ENCODE assay signal across 18 cellular contexts in the genomic region with DNA sequence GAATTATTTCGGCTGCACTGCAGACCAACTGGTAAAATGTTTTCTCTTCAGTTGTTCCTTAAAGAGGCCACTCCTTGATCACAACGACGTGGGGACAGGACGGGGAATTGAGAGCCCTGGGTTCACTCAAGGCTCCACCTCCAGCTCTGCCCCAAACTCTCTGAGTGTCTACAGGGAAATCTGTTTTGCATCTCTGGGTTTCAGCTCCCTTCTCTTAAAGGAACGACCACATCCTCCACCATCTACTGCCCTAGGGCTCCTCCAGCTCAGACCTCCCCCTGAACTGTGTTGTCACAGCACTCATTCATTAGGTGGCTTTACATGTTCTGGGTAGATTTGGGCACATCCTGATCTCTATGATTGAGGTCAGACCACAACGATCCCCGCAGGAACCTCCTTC. TPM values are rescaled to one million over a fixed set of nuclear protein-coding genes. Genes with fewer than 3 reads are reported as not detected.
A peak's percentile ranks its signal among the peaks of the same experiment; 100 is the strongest.
DNase-seq lines count a peak whose midpoint lies in the region; ATAC-seq and TF ChIP-seq lines count a peak whose summit lies in the region.
"Had no signal": no experiment of that assay in that cellular context is flagged by ENCODE, and none has a peak within 500 bp of the region (broad histone marks: within the 10 kb centered on the region; RNA-seq: fewer than 3 reads in every experiment).

No MANE protein-coding gene starts in this region.

- H3K27ac ChIP-seq in WERI-Rb-1, result no peak overlapping the region

- in situ Hi-C loops in KBM-7 (cut with MboI; ENCODE audit: low pct_unique_long_range_greater_than_20kb, low sequenced_read_pairs), result no loop called here

- no peaks in the 10 kb centered on the region for H3K36me3 ChIP-seq in WERI-Rb-1
- H3K36me3 ChIP-seq: HAP-1 had no signal

- CTCF ChIA-PET in GM10248 (lab: Yijun Ruan, JAX), result interaction anchor here (0.6 kb wide), 1 partner anchor 22 kb away, joined by 3 read pairs; no protein-coding TSS in a partner anchor
- CTCF ChIA-PET in activated CD4-positive, alpha-beta T cell treated with anti-CD3 and anti-CD28 coated beads for 36 hours (lab: Charles Lee), result interaction anchor here (1.0 kb wide), 1 partner anchor 13 kb away, joined by 3 read pairs; no protein-coding TSS in a partner anchor

- no peak for ATAC-seq in GM21528 (IDR thresholded peaks at IDR 0.05; ENCODE audit: low FRiP score, unreplicated experiment)
- no peak for ATAC-seq in esophagus mucosa
- no peak for ATAC-seq in activated CD4-positive, alpha-beta T cell treated with anti-CD3 and anti-CD28 coated beads for 36 hours
- ATAC-seq: activated T-cell treated with anti-CD3 and anti-CD28 coated beads, Interleukin-2, amount 50 U/mL, for 4 hours had no signal

- H3K9me3 ChIP-seq in WERI-Rb-1 (ENCODE audit: severe bottlenecking), result no peaks in the 10 kb centered on the region
- H3K9me3 ChIP-seq: HAP-1 had no signal

- H3K27me3 ChIP-seq in WERI-Rb-1 (ENCODE audit: insufficient read depth, low read depth, severe bottlenecking), result no peaks in the 10 kb centered on the region

- H3K9me3 Mint-ChIP-seq in activated CD4-positive, alpha-beta T cell treated with anti-CD3 and anti-CD28 coated beads for 36 hours (ENCODE audit: low read depth), result no peaks in the 10 kb centered on the region
- H3K9me3 Mint-ChIP-seq: activated naive CD4-positive, alpha-beta T cell treated with anti-CD3 and anti-CD28 coated beads for 36 hours; activated T-cell treated with anti-CD3 and anti-CD28 coated beads, Interleukin-2, amount 50 U/mL, for 4 hours; CD4-positive, alpha-beta T cell; nephron progenitor cell; stimulated activated naive B cell treated with anti-CD40 and anti-IgM and Interleukin-4, amounts not matched to agents 10 μg/mL and 1 μg/mL and 100 μg/mL, for 72 hours had no signal

- POLR2A ChIA-PET in GM10248 (lab: Yijun Ruan, JAX), result interaction anchor here (0.7 kb wide), 1 partner anchor 1183 kb away, joined by 3 read pairs; a partner anchor contains a TSS
- POLR2A ChIA-PET in activated CD4-positive, alpha-beta T cell treated with anti-CD3 and anti-CD28 coated beads for 36 hours (lab: Charles Lee), result no interaction called here

- peak; percentile 46 for DNase-seq in GM10248 (ENCODE audit: extremely low spot score)
- peak; percentile 43 for DNase-seq in GM19240 (ENCODE audit: insufficient read length, low spot score)
- DNase-seq in KBM-7, result peak; percentile 4
- peak; percentile 28 for DNase-seq in WERI-Rb-1
- no peak for DNase-seq in NCI-H187 (lab: John Stamatoyannopoulos, UW)
- no peak for DNase-seq in activated CD4-positive, alpha-beta T cell treated with anti-CD3 and anti-CD28 coated beads for 36 hours
- DNase-seq: activated naive CD4-positive, alpha-beta T cell treated with anti-CD3 and anti-CD28 coated beads for 36 hours; activated T-cell treated with anti-CD3 and anti-CD28 coated beads, Interleukin-2, amount 50 U/mL, for 4 hours; CD4-positive, alpha-beta T cell; central memory CD4-positive, alpha-beta T cell; NCI-H1436 treated with DMSO at 0.1 percent for 48 hours; NCI-H2171; NCI-H526 treated with DMSO at 0.1 percent for 48 hours; nephron progenitor cell; stimulated activated naive B cell treated with anti-CD40 and anti-IgM and Interleukin-4, amounts not matched to agents 10 μg/mL and 1 μg/mL and 100 μg/mL, for 72 hours had no signal

- peaks cover 13% of the 10 kb centered on the region for H3K27me3 Mint-ChIP-seq in activated CD4-positive, alpha-beta T cell treated with anti-CD3 and anti-CD28 coated beads for 36 hours

- no peak overlapping the region for H3K4me3 Mint-ChIP-seq in activated CD4-positive, alpha-beta T cell treated with anti-CD3 and anti-CD28 coated beads for 36 hours
- H3K4me3 Mint-ChIP-seq: activated naive CD4-positive, alpha-beta T cell treated with anti-CD3 and anti-CD28 coated beads for 36 hours; activated T-cell treated with anti-CD3 and anti-CD28 coated beads, Interleukin-2, amount 50 U/mL, for 4 hours; CD4-positive, alpha-beta T cell; nephron progenitor cell; stimulated activated naive B cell treated with anti-CD40 and anti-IgM and Interleukin-4, amounts not matched to agents 10 μg/mL and 1 μg/mL and 100 μg/mL, for 72 hours had no signal

- intact Hi-C loops in activated CD4-positive, alpha-beta T cell treated with anti-CD3 and anti-CD28 coated beads for 36 hours (cut with DNase I, micrococcal nuclease), result no loop called here

- no peak overlapping the region for H3K27ac Mint-ChIP-seq in activated CD4-positive, alpha-beta T cell treated with anti-CD3 and anti-CD28 coated beads for 36 hours
- H3K27ac Mint-ChIP-seq: activated naive CD4-positive, alpha-beta T cell treated with anti-CD3 and anti-CD28 coated beads for 36 hours; CD4-positive, alpha-beta T cell; nephron progenitor cell; stimulated activated naive B cell treated with anti-CD40 and anti-IgM and Interleukin-4, amounts not matched to agents 10 μg/mL and 1 μg/mL and 100 μg/mL, for 72 hours had no signal

- H3K36me3 Mint-ChIP-seq in activated CD4-positive, alpha-beta T cell treated with anti-CD3 and anti-CD28 coated beads for 36 hours (ENCODE audit: low read depth), result no peaks in the 10 kb centered on the region
- H3K36me3 Mint-ChIP-seq: stimulated activated naive B cell treated with anti-CD40 and anti-IgM and Interleukin-4, amounts not matched to agents 10 μg/mL and 1 μg/mL and 100 μg/mL, for 72 hours had no signal

- no peak for TF ChIP-seq CTCF in GM10248 (IDR thresholded peaks at IDR 0.05; ENCODE audit: control extremely low read depth, extremely low read depth, low read depth, missing control alignments)
- TF ChIP-seq CTCF in WERI-Rb-1 (IDR thresholded peaks at IDR 0.05; ENCODE audit: low read depth, low read length), result no peak

- no peak overlapping the region for H3K4me3 ChIP-seq in WERI-Rb-1 (ENCODE audit: low read depth, low read length)
- H3K4me3 ChIP-seq: HAP-1 had no signal

- peaks cover 5% of the 10 kb centered on the region for H3K4me1 Mint-ChIP-seq in activated CD4-positive, alpha-beta T cell treated with anti-CD3 and anti-CD28 coated beads for 36 hours

RNA-seq across cellular contexts. Expression of a gene that starts 5.1 kb away (rescaled TPM):
- total RNA-seq in esophagus mucosa, result 25.1 TPM
- total RNA-seq in activated CD4-positive, alpha-beta T cell treated with anti-CD3 and anti-CD28 coated beads for 36 hours, result 10 to 100 TPM; 26.5 to 40.5 TPM

Comparison
In these comparisons a context has a peak if more than half of its experiments do, and no peak if none do; other contexts are left out.
1. DNase-seq: peak in GM10248 (single experiment), GM19240 (single experiment), KBM-7 (single experiment) and WERI-Rb-1 (single experiment); none in NCI-H187 (0 of 2) and activated CD4-positive, alpha-beta T cell treated with anti-CD3 and anti-CD28 coated beads for 36 hours (single experiment).